In the genomic region with DNA sequence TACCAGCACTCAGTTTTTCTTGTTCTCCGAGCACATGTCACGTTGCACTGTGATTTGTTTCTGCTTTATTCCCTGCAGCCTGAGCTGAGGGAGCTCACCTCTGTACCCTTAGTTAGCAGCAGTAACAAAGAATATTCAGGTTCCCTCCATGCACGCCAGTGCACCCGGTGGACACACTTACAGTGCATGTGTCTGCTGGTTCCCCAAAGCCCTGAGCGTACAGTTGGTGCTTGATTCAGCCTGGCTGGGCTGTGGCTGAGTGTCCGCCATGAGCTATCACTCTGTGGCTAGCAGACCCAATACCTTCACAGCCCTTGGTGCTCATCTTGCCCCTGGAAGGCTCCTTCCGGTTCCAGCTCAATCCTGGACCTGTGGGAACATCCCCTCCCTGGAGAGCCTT, we compare ENCODE assay signal across 25 cellular contexts.
DNase-seq lines count a peak whose midpoint lies in the region; ATAC-seq and TF ChIP-seq lines count a peak whose summit lies in the region.
"Had no signal": no experiment of that assay in that cellular context is flagged by ENCODE, and none has a peak within 500 bp of the region (broad histone marks: within the 10 kb centered on the region; RNA-seq: fewer than 3 reads in every experiment).

No MANE protein-coding gene starts in this region.

- peaks cover 80% of the 10 kb centered on the region for H3K4me1 Mint-ChIP-seq in brain
- H3K4me1 Mint-ChIP-seq in activated CD4-positive, alpha-beta memory T cell treated with anti-CD3 and anti-CD28 coated beads, Interleukin-2, amount 10 ng/mL, durations not matched to agents 7 days and 5 days, result peaks cover 3% of the 10 kb centered on the region
- H3K4me1 Mint-ChIP-seq in stimulated activated memory B cell treated with anti-CD40 and anti-IgM and Interleukin-4, amounts not matched to agents 10 μg/mL and 1 μg/mL and 100 μg/mL, for 72 hours, result no peaks in the 10 kb centered on the region
- H3K4me1 Mint-ChIP-seq: B cell had no signal

- H3K9me3 Mint-ChIP-seq in brain, result no peaks in the 10 kb centered on the region
- no peaks in the 10 kb centered on the region for H3K9me3 Mint-ChIP-seq in activated CD4-positive, alpha-beta memory T cell treated with anti-CD3 and anti-CD28 coated beads, Interleukin-2, amount 10 ng/mL, durations not matched to agents 7 days and 5 days
- H3K9me3 Mint-ChIP-seq in stimulated activated memory B cell treated with anti-CD40 and anti-IgM and Interleukin-4, amounts not matched to agents 10 μg/mL and 1 μg/mL and 100 μg/mL, for 72 hours, result no peaks in the 10 kb centered on the region
- H3K9me3 Mint-ChIP-seq: endodermal cell had no signal

- DNase-seq in NCI-H345 treated with DMSO at 0.1 percent for 48 hours (lab: John Stamatoyannopoulos, UW; ENCODE audit: unreplicated experiment) (peak; percentile 43), NCI-H345 (lab: John Stamatoyannopoulos, UW) (no peak), COLO668 (lab: John Stamatoyannopoulos, UW; ENCODE audit: unreplicated experiment) (peak; percentile 40), osteoblast (ENCODE audit: insufficient read length, low spot score, missing footprints) (peak; percentile 53), erythroblast (lab: John Stamatoyannopoulos, UW) (no peak)
- no peak for DNase-seq in activated CD4-positive, alpha-beta memory T cell treated with anti-CD3 and anti-CD28 coated beads, Interleukin-2, amount 10 ng/mL, durations not matched to agents 7 days and 5 days
- DNase-seq: activated CD4-positive, CD25-positive, alpha-beta regulatory T cell treated with anti-CD3 and anti-CD28 coated beads, Interleukin-2, amount 50 U/mL, for 72 hours; activated CD8-positive, alpha-beta T cell treated with anti-CD3 and anti-CD28 coated beads, Interleukin-2, amount 10 ng/mL, durations not matched to agents 7 days and 5 days; activated gamma-delta T cell treated with Interleukin-2 at 50 U/mL for 16 hours; activated T-cell treated with anti-CD3 and anti-CD28 coated beads, Interleukin-2, amount 50 U/mL, for 1 hour; DND-41; endodermal cell; H7; NCI-H1048; NK-92 treated with Interleukin-12 subunit alpha and Interleukin-12 subunit beta, amount 100 ng/mL, for 24 hours; T-helper 1 cell; trophoblast cell had no signal

- no peaks in the 10 kb centered on the region for H3K27me3 Mint-ChIP-seq in brain
- H3K27me3 Mint-ChIP-seq in activated CD4-positive, alpha-beta memory T cell treated with anti-CD3 and anti-CD28 coated beads, Interleukin-2, amount 10 ng/mL, durations not matched to agents 7 days and 5 days, result peaks cover 3% of the 10 kb centered on the region
- H3K27me3 Mint-ChIP-seq in stimulated activated memory B cell treated with anti-CD40 and anti-IgM and Interleukin-4, amounts not matched to agents 10 μg/mL and 1 μg/mL and 100 μg/mL, for 72 hours, result peaks cover 11% of the 10 kb centered on the region

- peaks cover 5% of the 10 kb centered on the region for H3K36me3 ChIP-seq in osteoblast (ENCODE audit: insufficient read depth, low read length)
- H3K36me3 ChIP-seq: adrenal gland, breast epithelium, SJSA1 had no signal

- peak overlapping the region in 3 of 5 experiments; percentile 61 to 73 (median 67) for H3K27ac Mint-ChIP-seq in brain
- H3K27ac Mint-ChIP-seq in activated CD4-positive, alpha-beta memory T cell treated with anti-CD3 and anti-CD28 coated beads, Interleukin-2, amount 10 ng/mL, durations not matched to agents 7 days and 5 days, result no peak overlapping the region
- H3K27ac Mint-ChIP-seq in stimulated activated memory B cell treated with anti-CD40 and anti-IgM and Interleukin-4, amounts not matched to agents 10 μg/mL and 1 μg/mL and 100 μg/mL, for 72 hours, result no peak overlapping the region
- H3K27ac Mint-ChIP-seq: B cell had no signal

- H2AFZ ChIP-seq in osteoblast (ENCODE audit: low read length), result no peak overlapping the region

- no peak overlapping the region for H3K4me3 ChIP-seq in osteoblast (ENCODE audit: insufficient read depth, low read length)
- H3K4me3 ChIP-seq: adrenal gland, breast epithelium, coronary artery, lung, SJSA1 had no signal

- H4K20me1 ChIP-seq in osteoblast (ENCODE audit: insufficient read depth, low read length), result peaks cover 3% of the 10 kb centered on the region

- no peak for TF ChIP-seq POLR2A in erythroblast (IDR thresholded peaks at IDR 0.05; ENCODE audit: low read length)

- CTCF ChIA-PET in activated CD4-positive, alpha-beta memory T cell treated with anti-CD3 and anti-CD28 coated beads, Interleukin-2, amount 10 ng/mL, durations not matched to agents 7 days and 5 days (lab: Charles Lee), result interaction anchor here (1.6 kb wide), 1 partner anchor 71 kb away, joined by 3 read pairs; no protein-coding TSS in a partner anchor

- no peak overlapping the region for H3K27ac ChIP-seq in osteoblast (ENCODE audit: low read depth, low read length)
- H3K27ac ChIP-seq: adrenal gland, breast epithelium, coronary artery, SJSA1 had no signal

- no peak for TF ChIP-seq CTCF in brain (conservative IDR thresholded peaks at IDR 0.05)
- no peak for TF ChIP-seq CTCF in osteoblast (IDR thresholded peaks at IDR 0.05; ENCODE audit: extremely low read depth, low read depth, low read length)

- H3K4me1 ChIP-seq in osteoblast (ENCODE audit: insufficient read depth, low read length), result peaks cover 9% of the 10 kb centered on the region
- H3K4me1 ChIP-seq: breast epithelium had no signal

- no peaks in the 10 kb centered on the region for H3K9me3 ChIP-seq in osteoblast (ENCODE audit: low read depth, low read length)
- H3K9me3 ChIP-seq: adrenal gland, breast epithelium, SJSA1 had no signal

- H3K36me3 Mint-ChIP-seq in brain, result peaks cover 55% of the 10 kb centered on the region
- H3K36me3 Mint-ChIP-seq in activated CD4-positive, alpha-beta memory T cell treated with anti-CD3 and anti-CD28 coated beads, Interleukin-2, amount 10 ng/mL, durations not matched to agents 7 days and 5 days (ENCODE audit: low read depth), result no peaks in the 10 kb centered on the region
- H3K36me3 Mint-ChIP-seq in stimulated activated memory B cell treated with anti-CD40 and anti-IgM and Interleukin-4, amounts not matched to agents 10 μg/mL and 1 μg/mL and 100 μg/mL, for 72 hours, result peaks cover 15% of the 10 kb centered on the region

- no peak overlapping the region for H3K4me3 Mint-ChIP-seq in brain
- no peak overlapping the region for H3K4me3 Mint-ChIP-seq in activated CD4-positive, alpha-beta memory T cell treated with anti-CD3 and anti-CD28 coated beads, Interleukin-2, amount 10 ng/mL, durations not matched to agents 7 days and 5 days
- no peak overlapping the region for H3K4me3 Mint-ChIP-seq in stimulated activated memory B cell treated with anti-CD40 and anti-IgM and Interleukin-4, amounts not matched to agents 10 μg/mL and 1 μg/mL and 100 μg/mL, for 72 hours
- H3K4me3 Mint-ChIP-seq: activated CD8-positive, alpha-beta T cell treated with anti-CD3 and anti-CD28 coated beads, Interleukin-2, amount 10 ng/mL, durations not matched to agents 7 days and 5 days; B cell; endodermal cell had no signal

- H3K4me2 ChIP-seq in osteoblast (ENCODE audit: insufficient read depth, low read length), result no peak overlapping the region

- POLR2A ChIA-PET in activated CD4-positive, alpha-beta memory T cell treated with anti-CD3 and anti-CD28 coated beads, Interleukin-2, amount 10 ng/mL, durations not matched to agents 7 days and 5 days (lab: Charles Lee), result no interaction called here

- no peak for ATAC-seq in stimulated activated memory B cell treated with anti-CD40 and anti-IgM and Interleukin-4, amounts not matched to agents 10 μg/mL and 1 μg/mL and 100 μg/mL, for 72 hours
- ATAC-seq: activated CD8-positive, alpha-beta T cell treated with anti-CD3 and anti-CD28 coated beads, Interleukin-2, amount 10 ng/mL, durations not matched to agents 7 days and 5 days had no signal

- H3K27me3 ChIP-seq in osteoblast (ENCODE audit: insufficient read depth, low read length), result no peaks in the 10 kb centered on the region
- H3K27me3 ChIP-seq: adrenal gland, breast epithelium, SJSA1 had no signal

- H3K79me2 ChIP-seq in osteoblast (ENCODE audit: insufficient read depth, low read length), result no peaks in the 10 kb centered on the region

Comparison
In these comparisons a context has a peak if more than half of its experiments do, and no peak if none do; other contexts are left out.
1. DNase-seq: peak in NCI-H345 treated with DMSO at 0.1 percent for 48 hours (single experiment), COLO668 (single experiment) and osteoblast (single experiment); none in NCI-H345 (single experiment), activated CD4-positive, alpha-beta memory T cell treated with anti-CD3 and anti-CD28 coated beads, Interleukin-2, amount 10 ng/mL, durations not matched to agents 7 days and 5 days (single experiment) and erythroblast (0 of 2).
2. H3K27ac Mint-ChIP-seq: peak in brain (3 of 5); none in activated CD4-positive, alpha-beta memory T cell treated with anti-CD3 and anti-CD28 coated beads, Interleukin-2, amount 10 ng/mL, durations not matched to agents 7 days and 5 days (single experiment) and stimulated activated memory B cell treated with anti-CD40 and anti-IgM and Interleukin-4, amounts not matched to agents 10 μg/mL and 1 μg/mL and 100 μg/mL, for 72 hours (single experiment).